ENCODE assay signal across 10 cellular contexts in genomic region chr1:24720152-24720551, GRCh38. TPM values are rescaled to one million over a fixed set of nuclear protein-coding genes. Genes with fewer than 3 reads are reported as not detected.
DNase-seq lines count a peak whose midpoint lies in the region; ATAC-seq, FAIRE-seq and TF ChIP-seq lines count a peak whose summit lies in the region.
"Had no signal": no experiment of that assay in that cellular context is flagged by ENCODE, and none has a peak within 500 bp of the region (broad histone marks: within the 10 kb centered on the region; RNA-seq: fewer than 3 reads in every experiment).

No MANE protein-coding gene starts in this region.

- TF ChIP-seq CTCF in HepG2 (CRISPR knock-in tag; IDR thresholded peaks at IDR 0.05) (no peak), suprapubic skin (IDR thresholded peaks at IDR 0.05) (no peak)

- TF ChIP-seq EP300 in HepG2 (IDR thresholded peaks at IDR 0.05; ENCODE audit: low read depth in 2 of 2, low read length in 2 of 2) (no peak), HepG2 (CRISPR knock-in tag; IDR thresholded peaks at IDR 0.05; ENCODE audit: borderline replicate concordance) (no peak), suprapubic skin (IDR thresholded peaks at IDR 0.05) (no peak)

- H3K79me2 ChIP-seq in HepG2 (ENCODE audit: insufficient read depth, low read length) = no peaks in the 10 kb centered on the region

- TF ChIP-seq RAD21 in HepG2 (CRISPR knock-in tag; IDR thresholded peaks at IDR 0.05) = no peak

- peak overlapping the region; percentile 61 for H3K27ac Mint-ChIP-seq in dendritic cell treated with granulocyte-macrophage colony-stimulating factor and Interleukin-4, amounts not matched to agents 40 ng/mL and 50 ng/mL, for 4 days
- no peak overlapping the region for H3K27ac Mint-ChIP-seq in activated naive CD8-positive, alpha-beta T cell treated with anti-CD3 and anti-CD28 coated beads, Interleukin-2, amount 50 U/mL, for 24 hours

- WGBS in HepG2 (ENCODE audit: low lambda C conversion rate) = 66% methylated on average over 12 of the region's 12 CpGs
- 60% methylated on average over 8 of the region's 12 CpGs for WGBS in suprapubic skin

- TF ChIP-seq POLR2A in HepG2 (IDR thresholded peaks at IDR 0.05; ENCODE audit: insufficient read depth in 1 of 2, low read depth in 2 of 2, low read length in 2 of 2) (no peak), suprapubic skin (IDR thresholded peaks at IDR 0.05) (no peak)

- DNase-seq in HT1080 (ENCODE audit: low read depth) (peak; percentile 95), HepG2 (ENCODE audit: low spot score) (peak; percentile 71), suprapubic skin (ENCODE audit: low spot score in 2 of 2) (peak; percentile 86 to 88), Kasumi-1 (lab: John Stamatoyannopoulos, UW) (no peak), NCI-H446 treated with DMSO at 0.1 percent for 48 hours (lab: John Stamatoyannopoulos, UW) (no peak)
- DNase-seq in activated naive CD8-positive, alpha-beta T cell treated with anti-CD3 and anti-CD28 coated beads, Interleukin-2, amount 50 U/mL, for 24 hours = no peak
- no peak for DNase-seq in activated CD8-positive, alpha-beta memory T cell treated with anti-CD3 and anti-CD28 coated beads, Interleukin-2, amount 50 U/mL, for 48 hours
- DNase-seq: NCI-H187 treated with DMSO at 0.1 percent for 48 hours had no signal

- CTCF ChIA-PET in HepG2 (lab: Yijun Ruan, JAX; ENCODE audit: low intra/inter-chr PET ratio, low total read pairs) = no interaction called here

- intact Hi-C loops in dendritic cell treated with granulocyte-macrophage colony-stimulating factor and Interleukin-4, amounts not matched to agents 40 ng/mL and 50 ng/mL, for 4 days (cut with micrococcal nuclease) = no loop called here
- intact Hi-C loops in HepG2 (cut with micrococcal nuclease; ENCODE audit: unreplicated experiment) = no loop called here

- no peak overlapping the region for H3K27ac ChIP-seq in HepG2 (ENCODE audit: extremely low read length, insufficient read depth, low read length)
- peak overlapping the region; percentile 29 for H3K27ac ChIP-seq in suprapubic skin
- H3K27ac ChIP-seq: prostate gland had no signal

- H3K9ac ChIP-seq in HepG2 (ENCODE audit: insufficient read depth, low read depth, low read length) = no peak overlapping the region

- H3K4me3 Mint-ChIP-seq in dendritic cell treated with granulocyte-macrophage colony-stimulating factor and Interleukin-4, amounts not matched to agents 40 ng/mL and 50 ng/mL, for 4 days = no peak overlapping the region
- H3K4me3 Mint-ChIP-seq in activated naive CD8-positive, alpha-beta T cell treated with anti-CD3 and anti-CD28 coated beads, Interleukin-2, amount 50 U/mL, for 24 hours = no peak overlapping the region

- peaks cover 51% of the 10 kb centered on the region for H3K4me1 Mint-ChIP-seq in dendritic cell treated with granulocyte-macrophage colony-stimulating factor and Interleukin-4, amounts not matched to agents 40 ng/mL and 50 ng/mL, for 4 days (ENCODE audit: low read depth)
- H3K4me1 Mint-ChIP-seq in activated naive CD8-positive, alpha-beta T cell treated with anti-CD3 and anti-CD28 coated beads, Interleukin-2, amount 50 U/mL, for 24 hours = peaks cover 10% of the 10 kb centered on the region

- H3K27me3 ChIP-seq in HepG2 (ENCODE audit: control insufficient read depth in 1 of 2, insufficient read depth in 2 of 2, low read length in 2 of 2) (no peaks in the 10 kb centered on the region), suprapubic skin (no peaks in the 10 kb centered on the region)

- no peaks in the 10 kb centered on the region for H3K9me3 ChIP-seq in HepG2 (ENCODE audit: low read length)
- H3K9me3 ChIP-seq in suprapubic skin = no peaks in the 10 kb centered on the region
- H3K9me3 ChIP-seq: prostate gland had no signal

- in situ Hi-C loops in HepG2 (cut with HindIII; ENCODE audit: extremely low pct_ligation_motif_present, low pct_unique_long_range_greater_than_20kb) = no loop called here

- H3K4me3 ChIP-seq in HepG2 (replicated peaks in 1 of 3; ENCODE audit: insufficient read depth in 1 of 3, low read depth in 2 of 3, low read length in 3 of 3) = no peak overlapping the region
- H3K4me3 ChIP-seq in suprapubic skin = no peak overlapping the region
- H3K4me3 ChIP-seq: prostate gland had no signal

- H3K27me3 Mint-ChIP-seq in dendritic cell treated with granulocyte-macrophage colony-stimulating factor and Interleukin-4, amounts not matched to agents 40 ng/mL and 50 ng/mL, for 4 days = no peaks in the 10 kb centered on the region
- H3K27me3 Mint-ChIP-seq in activated naive CD8-positive, alpha-beta T cell treated with anti-CD3 and anti-CD28 coated beads, Interleukin-2, amount 50 U/mL, for 24 hours = peaks cover 2% of the 10 kb centered on the region

- no peaks in the 10 kb centered on the region for H4K20me1 ChIP-seq in HepG2 (ENCODE audit: insufficient read depth, low read length)

- no TSS peak for BruUV-seq in HepG2 (replicated peaks; lab: Mats Ljungman, UMichigan)

- H3K9me3 Mint-ChIP-seq in dendritic cell treated with granulocyte-macrophage colony-stimulating factor and Interleukin-4, amounts not matched to agents 40 ng/mL and 50 ng/mL, for 4 days = no peaks in the 10 kb centered on the region
- H3K9me3 Mint-ChIP-seq in activated naive CD8-positive, alpha-beta T cell treated with anti-CD3 and anti-CD28 coated beads, Interleukin-2, amount 50 U/mL, for 24 hours = no peaks in the 10 kb centered on the region

- H3K36me3 ChIP-seq in HepG2 (replicated peaks in 1 of 2; ENCODE audit: control insufficient read depth in 1 of 2, insufficient read depth in 2 of 2, low read length in 2 of 2) (no peaks in the 10 kb centered on the region), suprapubic skin (no peaks in the 10 kb centered on the region)
- H3K36me3 ChIP-seq: prostate gland had no signal

- H3K4me1 ChIP-seq in HepG2 (ENCODE audit: insufficient read depth, low read length) (peaks cover 75% of the 10 kb centered on the region), suprapubic skin (peaks cover 31% of the 10 kb centered on the region)
- H3K4me1 ChIP-seq: prostate gland had no signal

- H3K4me2 ChIP-seq in HepG2 (ENCODE audit: low read depth, low read length) = peak overlapping the region; percentile 10; the same call in 1 of the 2 replicates

- POLR2A ChIA-PET in HepG2 (lab: Yijun Ruan, JAX) = no interaction called here

- no peaks in the 10 kb centered on the region for H3K36me3 Mint-ChIP-seq in dendritic cell treated with granulocyte-macrophage colony-stimulating factor and Interleukin-4, amounts not matched to agents 40 ng/mL and 50 ng/mL, for 4 days (ENCODE audit: low read depth)
- H3K36me3 Mint-ChIP-seq in activated naive CD8-positive, alpha-beta T cell treated with anti-CD3 and anti-CD28 coated beads, Interleukin-2, amount 50 U/mL, for 24 hours (ENCODE audit: low read depth) = no peaks in the 10 kb centered on the region

- FAIRE-seq in HepG2 (lab: Jason Lieb, UNC) = no peak

- H2AFZ ChIP-seq in HepG2 (ENCODE audit: low read length) = no peak overlapping the region

- ATAC-seq in HepG2 = no peak; the same call in 2 of the 3 replicates
- no peak for ATAC-seq in activated naive CD8-positive, alpha-beta T cell treated with anti-CD3 and anti-CD28 coated beads, Interleukin-2, amount 50 U/mL, for 24 hours

TF ChIP-seq in HepG2, 621 proteins besides CTCF, POLR2A, EP300 and RAD21 (continues in another document):
- TF ChIP-seq ZFP1 (CRISPR knock-in tag; IDR thresholded peaks at IDR 0.05) (no peak), CBFB (CRISPR knock-in tag; IDR thresholded peaks at IDR 0.05) (no peak), SNAI1 (CRISPR knock-in tag; IDR thresholded peaks at IDR 0.05; ENCODE audit: borderline replicate concordance) (no peak), ZBTB42 (CRISPR knock-in tag; IDR thresholded peaks at IDR 0.05) (no peak), ZNF75D (CRISPR knock-in tag; IDR thresholded peaks at IDR 0.05; ENCODE audit: borderline replicate concordance) (no peak), WIZ (CRISPR knock-in tag; IDR thresholded peaks at IDR 0.05) (no peak), RARA (CRISPR knock-in tag; IDR thresholded peaks at IDR 0.05) (peak; percentile 83)
- TF ChIP-seq, protein P1, sequence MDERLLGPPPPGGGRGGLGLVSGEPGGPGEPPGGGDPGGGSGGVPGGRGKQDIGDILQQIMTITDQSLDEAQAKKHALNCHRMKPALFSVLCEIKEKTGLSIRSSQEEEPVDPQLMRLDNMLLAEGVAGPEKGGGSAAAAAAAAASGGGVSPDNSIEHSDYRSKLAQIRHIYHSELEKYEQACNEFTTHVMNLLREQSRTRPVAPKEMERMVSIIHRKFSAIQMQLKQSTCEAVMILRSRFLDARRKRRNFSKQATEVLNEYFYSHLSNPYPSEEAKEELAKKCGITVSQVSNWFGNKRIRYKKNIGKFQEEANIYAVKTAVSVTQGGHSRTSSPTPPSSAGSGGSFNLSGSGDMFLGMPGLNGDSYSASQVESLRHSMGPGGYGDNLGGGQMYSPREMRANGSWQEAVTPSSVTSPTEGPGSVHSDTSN (CRISPR knock-in tag; IDR thresholded peaks at IDR 0.05) = no peak

RNA-seq across cellular contexts. Expression of gene CLIC4, which starts 25.1 kb away (rescaled TPM):
- 108 and 122 TPM in 2 replicates for total RNA-seq in HT1080 (2014; rRNA removed; shearing (Covaris generic))
- 303 and 386 TPM in 2 replicates for polyA plus RNA-seq in HT1080 (2015; cell fraction: cytosol; rRNA removed)
- polyA plus RNA-seq in HT1080 (2015; cell fraction: nucleus; rRNA removed) = 218 and 228 TPM in 2 replicates
- 77.4 and 120 TPM in 2 replicates for total RNA-seq in HepG2 (2016; rRNA removed; fragmentation: Illumina TruSeq; extraction: Trizol)
- 5.2 and 5.7 TPM in 2 replicates for total RNA-seq in HepG2 (2016; cell fraction: cytosol; rRNA removed; fragmentation: Illumina TruSeq; extraction: Trizol; ENCODE audit: low read depth)
- total RNA-seq in HepG2 (2016; cell fraction: insoluble cytoplasmic fraction; rRNA removed; fragmentation: Illumina TruSeq; extraction: Trizol) = 79.6 and 107 TPM in 2 replicates
- total RNA-seq in HepG2 (2016; cell fraction: membrane; rRNA removed; fragmentation: Illumina TruSeq; extraction: Trizol) = 27.3 and 32.5 TPM in 2 replicates
- total RNA-seq in HepG2 (2016; cell fraction: nucleus; rRNA removed; fragmentation: Illumina TruSeq; extraction: Trizol) = 53.7 and 61.5 TPM in 2 replicates
- polyA plus RNA-seq in HepG2 (2011; rRNA removed) = 19.9 and 23.3 TPM in 2 replicates
- 15.6 and 24.0 TPM in 2 replicates for polyA plus RNA-seq in HepG2 (2011; cell fraction: cytosol; rRNA removed)
- 8.0 and 12.1 TPM in 2 replicates for polyA plus RNA-seq in HepG2 (2011; cell fraction: nucleus; rRNA removed)
- polyA plus RNA-seq in HepG2 (2012) = 51.1 and 58.9 TPM in 2 replicates
- 5.0 and 5.8 TPM in 2 replicates for polyA plus RNA-seq in HepG2 (2016; cell fraction: cytosol; fragmentation: Illumina TruSeq; extraction: Trizol; ENCODE audit: low read depth)
- 122 and 132 TPM in 2 replicates for polyA plus RNA-seq in HepG2 (2016; cell fraction: insoluble cytoplasmic fraction; fragmentation: Illumina TruSeq; extraction: Trizol; ENCODE audit: low read depth)
- 19.2 and 20.4 TPM in 2 replicates for polyA plus RNA-seq in HepG2 (2016; cell fraction: membrane; fragmentation: Illumina TruSeq; extraction: Trizol; ENCODE audit: low read depth)
- 62.7 and 67.7 TPM in 2 replicates for polyA plus RNA-seq in HepG2 (2016; cell fraction: nucleus; fragmentation: Illumina TruSeq; extraction: Trizol; ENCODE audit: insufficient read depth, low read depth)
- 11.1 and 23.5 TPM in 2 replicates for polyA minus RNA-seq in HepG2 (2011; rRNA and poly(A)+ RNA removed; ENCODE audit: low replicate concordance)
- polyA minus RNA-seq in HepG2 (2011; cell fraction: cytosol; rRNA and poly(A)+ RNA removed) = 41.9 and 45.3 TPM in 2 replicates
- polyA minus RNA-seq in HepG2 (2011; cell fraction: nucleus; rRNA and poly(A)+ RNA removed) = 31.5 and 33.2 TPM in 2 replicates
- 10 to 100 TPM; 50.1 to 76.3 (median 71.4) TPM for total RNA-seq in suprapubic skin

Comparison
In these comparisons a context has a peak if more than half of its experiments do, and no peak if none do; other contexts are left out.
1. DNase-seq: peak in HT1080 (single experiment), HepG2 (single experiment) and suprapubic skin (2 of 2); none in Kasumi-1 (0 of 2), activated naive CD8-positive, alpha-beta T cell treated with anti-CD3 and anti-CD28 coated beads, Interleukin-2, amount 50 U/mL, for 24 hours (single experiment), activated CD8-positive, alpha-beta memory T cell treated with anti-CD3 and anti-CD28 coated beads, Interleukin-2, amount 50 U/mL, for 48 hours (single experiment) and NCI-H446 treated with DMSO at 0.1 percent for 48 hours (single experiment).